ENCODE assay signal across 1 cellular context in the genomic region with DNA sequence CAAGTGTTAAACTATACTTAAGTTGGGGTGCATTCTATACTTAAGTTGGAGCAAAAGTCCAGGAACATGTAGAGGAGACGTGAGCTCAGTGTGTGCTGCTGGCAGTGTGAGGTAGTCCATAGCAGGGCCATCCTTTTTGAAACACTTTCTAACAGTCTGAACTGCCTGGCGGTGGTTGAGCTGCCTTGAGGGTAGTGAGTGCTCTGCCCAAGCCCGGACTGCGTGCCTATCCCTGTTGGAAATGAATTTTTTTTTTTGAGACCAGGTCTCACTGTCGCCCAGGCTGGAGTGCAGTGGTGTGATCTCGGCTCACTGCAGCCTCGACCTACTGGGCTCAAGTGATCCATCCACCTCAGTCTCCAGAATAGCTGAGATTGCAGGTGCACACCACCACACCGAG.
TF ChIP-seq lines count a peak whose summit lies in the region.

No MANE protein-coding gene starts in this region.

TF ChIP-seq in K562, 482 proteins besides CTCF, POLR2A, EP300 and RAD21:
- TF ChIP-seq IRF2 (CRISPR knock-in tag; IDR thresholded peaks at IDR 0.05) (0 out of 2 replicates have a peak, but pooled peaks have one; percentile 27), MED1 (CRISPR knock-in tag; IDR thresholded peaks at IDR 0.05; ENCODE audit: borderline replicate concordance) (no peak), NFE2 (IDR thresholded peaks at IDR 0.05; ENCODE audit: low read depth) (no peak)
